In genomic region chr2:98726172-98726725, GRCh38 we compare ENCODE assay signal across 11 cellular contexts. TPM values are rescaled to one million over a fixed set of nuclear protein-coding genes. Genes with fewer than 3 reads are reported as not detected.
DNase-seq lines count a peak whose midpoint lies in the region; ATAC-seq and TF ChIP-seq lines count a peak whose summit lies in the region.
"Had no signal": no experiment of that assay in that cellular context is flagged by ENCODE, and none has a peak within 500 bp of the region (broad histone marks: within the 10 kb centered on the region; RNA-seq: fewer than 3 reads in every experiment).

No MANE protein-coding gene starts in this region.

- DNase-seq in activated CD4-positive, alpha-beta T cell treated with anti-CD3 and anti-CD28 coated beads, Interleukin-2, amount 10 ng/mL, durations not matched to agents 24 days and 14 days, result no peak
- no peak for DNase-seq in activated CD4-positive, alpha-beta T cell treated with anti-CD3 and anti-CD28 coated beads, Interleukin-2, amount 50 U/mL, for 1 hour
- DNase-seq in NB4 (ENCODE audit: low read depth), result no peak
- DNase-seq in activated naive CD8-positive, alpha-beta T cell treated with anti-CD3 and anti-CD28 coated beads, Interleukin-2, amount 50 U/mL, for 24 hours, result no peak
- no peak for DNase-seq in Kasumi-1 (lab: John Stamatoyannopoulos, UW)
- no peak for DNase-seq in Caco-2
- no peak for DNase-seq in HT-29 (ENCODE audit: low spot score)
- DNase-seq: KG1, NCI-H187, occipital lobe had no signal

- no TSS peak for BruUV-seq in Caco-2 (replicated peaks; lab: Mats Ljungman, UMichigan)

- H3K4me1 ChIP-seq in neutrophil (ENCODE audit: control insufficient read depth in 1 of 2, insufficient read depth in 1 of 2, low read depth in 1 of 2, low read length in 1 of 2) (peaks cover 46% of the 10 kb centered on the region in 2 experiments), Caco-2 (peaks cover 26% of the 10 kb centered on the region)

- no peaks in the 10 kb centered on the region for H3K9me3 Mint-ChIP-seq in activated CD4-positive, alpha-beta T cell treated with anti-CD3 and anti-CD28 coated beads, Interleukin-2, amount 10 ng/mL, durations not matched to agents 24 days and 14 days
- no peaks in the 10 kb centered on the region for H3K9me3 Mint-ChIP-seq in activated naive CD8-positive, alpha-beta T cell treated with anti-CD3 and anti-CD28 coated beads, Interleukin-2, amount 50 U/mL, for 24 hours
- no peaks in the 10 kb centered on the region for H3K9me3 Mint-ChIP-seq in Caco-2 (ENCODE audit: unreplicated experiment)

- H3K27me3 ChIP-seq in neutrophil (no peaks in the 10 kb centered on the region), Caco-2 (replicated peaks; ENCODE audit: control insufficient read depth, insufficient read depth, low read length) (no peaks in the 10 kb centered on the region)

- peaks cover 31% of the 10 kb centered on the region for H3K36me3 Mint-ChIP-seq in activated CD4-positive, alpha-beta T cell treated with anti-CD3 and anti-CD28 coated beads, Interleukin-2, amount 10 ng/mL, durations not matched to agents 24 days and 14 days (ENCODE audit: low read depth)
- peaks cover 20% of the 10 kb centered on the region for H3K36me3 Mint-ChIP-seq in activated naive CD8-positive, alpha-beta T cell treated with anti-CD3 and anti-CD28 coated beads, Interleukin-2, amount 50 U/mL, for 24 hours (ENCODE audit: low read depth)
- peaks cover 15% of the 10 kb centered on the region for H3K36me3 Mint-ChIP-seq in Caco-2 (ENCODE audit: insufficient read depth, unreplicated experiment)

- no peaks in the 10 kb centered on the region for H3K27me3 Mint-ChIP-seq in activated CD4-positive, alpha-beta T cell treated with anti-CD3 and anti-CD28 coated beads, Interleukin-2, amount 10 ng/mL, durations not matched to agents 24 days and 14 days
- H3K27me3 Mint-ChIP-seq in activated naive CD8-positive, alpha-beta T cell treated with anti-CD3 and anti-CD28 coated beads, Interleukin-2, amount 50 U/mL, for 24 hours, result no peaks in the 10 kb centered on the region
- no peaks in the 10 kb centered on the region for H3K27me3 Mint-ChIP-seq in Caco-2 (ENCODE audit: insufficient read depth, unreplicated experiment)

- H3K4me3 ChIP-seq in NB4 (ENCODE audit: low read depth, low read length) (peak overlapping the region; percentile 32), neutrophil (ENCODE audit: low read depth in 1 of 2, low read length in 1 of 2) (no peak overlapping the region), Caco-2 (ENCODE audit: low read depth, low read length) (no peak overlapping the region)

- H3K9me3 ChIP-seq in neutrophil (no peaks in the 10 kb centered on the region), Caco-2 (no peaks in the 10 kb centered on the region)

- CTCF ChIA-PET in Caco-2 (lab: Charles Lee), result no interaction called here

- H3K4me1 Mint-ChIP-seq in activated CD4-positive, alpha-beta T cell treated with anti-CD3 and anti-CD28 coated beads, Interleukin-2, amount 10 ng/mL, durations not matched to agents 24 days and 14 days, result peaks cover 55% of the 10 kb centered on the region
- H3K4me1 Mint-ChIP-seq in activated naive CD8-positive, alpha-beta T cell treated with anti-CD3 and anti-CD28 coated beads, Interleukin-2, amount 50 U/mL, for 24 hours, result peaks cover 67% of the 10 kb centered on the region
- peaks cover 7% of the 10 kb centered on the region for H3K4me1 Mint-ChIP-seq in Caco-2 (ENCODE audit: low read depth, unreplicated experiment)

- TF ChIP-seq POLR2A in NB4 (IDR thresholded peaks at IDR 0.05; ENCODE audit: extremely low read depth, insufficient read length), result no peak

- ATAC-seq in activated naive CD8-positive, alpha-beta T cell treated with anti-CD3 and anti-CD28 coated beads, Interleukin-2, amount 50 U/mL, for 24 hours, result no peak

- intact Hi-C loops in activated CD4-positive, alpha-beta T cell treated with anti-CD3 and anti-CD28 coated beads, Interleukin-2, amount 10 ng/mL, durations not matched to agents 24 days and 14 days (cut with micrococcal nuclease), result loop anchor here (2.0 to 10.0 kb wide), 2 partner anchors 13 to 339 kb away; no protein-coding TSS in a partner anchor
- intact Hi-C loops in Caco-2 (cut with micrococcal nuclease; ENCODE audit: unreplicated experiment), result no loop called here

- peak overlapping the region; percentile 68 for H3K4me3 Mint-ChIP-seq in activated CD4-positive, alpha-beta T cell treated with anti-CD3 and anti-CD28 coated beads, Interleukin-2, amount 10 ng/mL, durations not matched to agents 24 days and 14 days
- peak overlapping the region; percentile 88 for H3K4me3 Mint-ChIP-seq in activated naive CD8-positive, alpha-beta T cell treated with anti-CD3 and anti-CD28 coated beads, Interleukin-2, amount 50 U/mL, for 24 hours
- H3K4me3 Mint-ChIP-seq in Caco-2 (ENCODE audit: unreplicated experiment), result no peak overlapping the region

- H3K36me3 ChIP-seq in neutrophil (peaks cover 22% of the 10 kb centered on the region), Caco-2 (ENCODE audit: control insufficient read depth, insufficient read depth, low read length) (no peaks in the 10 kb centered on the region; the same call in 1 of the 2 replicates)

- H3K27ac Mint-ChIP-seq in activated CD4-positive, alpha-beta T cell treated with anti-CD3 and anti-CD28 coated beads, Interleukin-2, amount 10 ng/mL, durations not matched to agents 24 days and 14 days, result peak overlapping the region; percentile 50
- H3K27ac Mint-ChIP-seq in activated naive CD8-positive, alpha-beta T cell treated with anti-CD3 and anti-CD28 coated beads, Interleukin-2, amount 50 U/mL, for 24 hours, result peak overlapping the region; percentile 77
- no peak overlapping the region for H3K27ac Mint-ChIP-seq in Caco-2 (ENCODE audit: unreplicated experiment)

- peak overlapping the region; percentile 13 for H3K27ac ChIP-seq in neutrophil

- no peak for TF ChIP-seq CTCF in NB4 (IDR thresholded peaks at IDR 0.05; ENCODE audit: low read depth, low read length)
- TF ChIP-seq CTCF in neutrophil (IDR thresholded peaks at IDR 0.05), result no peak
- no peak for TF ChIP-seq CTCF in Caco-2 (IDR thresholded peaks at IDR 0.05; ENCODE audit: insufficient read depth in 1 of 2, low read depth in 1 of 2, low read length in 1 of 2, severe bottlenecking in 1 of 2, unreplicated experiment in 1 of 2)

- POLR2A ChIA-PET in Caco-2 (lab: Charles Lee), result no interaction called here

RNA-seq across cellular contexts. Expression of gene MGAT4A, which starts 4.7 kb away (rescaled TPM):
- total RNA-seq in activated CD4-positive, alpha-beta T cell treated with anti-CD3 and anti-CD28 coated beads, Interleukin-2, amount 10 ng/mL, durations not matched to agents 24 days and 14 days, result 48.8 and 49.2 TPM in 2 replicates
- 63.7 and 72.3 TPM in 2 replicates for total RNA-seq in Caco-2 (2022)
- total RNA-seq in HT-29 (2014; rRNA removed; shearing (Covaris generic)), result 0.91 and 3.1 TPM in 2 replicates

Comparison
In these comparisons a context has a peak if more than half of its experiments do, and no peak if none do; other contexts are left out.
1. RNA of gene MGAT4A, which starts 4.7 kb away (total RNA-seq): 63.7 to 72.3 TPM in Caco-2 and 48.8 to 49.2 TPM in activated CD4-positive, alpha-beta T cell treated with anti-CD3 and anti-CD28 coated beads, Interleukin-2, amount 10 ng/mL, durations not matched to agents 24 days and 14 days; 0.91 to 3.1 TPM in HT-29; every median in the first group is over 10 times any median in the second.